17 cellular contexts compared by ENCODE assay signal in genomic region chr3:113193298-113193697, GRCh38. TPM values are rescaled to one million over a fixed set of nuclear protein-coding genes. Genes with fewer than 3 reads are reported as not detected.
A peak's percentile ranks its signal among the peaks of the same experiment; 100 is the strongest.
DNase-seq lines count a peak whose midpoint lies in the region; ATAC-seq and TF ChIP-seq lines count a peak whose summit lies in the region.
"Had no signal": no experiment of that assay in that cellular context is flagged by ENCODE, and none has a peak within 500 bp of the region (broad histone marks: within the 10 kb centered on the region; RNA-seq: fewer than 3 reads in every experiment).

No MANE protein-coding gene starts in this region.

- H3K27me3 ChIP-seq in mammary epithelial cell (ENCODE audit: insufficient read depth, low read length), result no peaks in the 10 kb centered on the region
- H3K27me3 ChIP-seq in breast epithelium, result no peaks in the 10 kb centered on the region
- no peaks in the 10 kb centered on the region for H3K27me3 ChIP-seq in thyroid gland
- H3K27me3 ChIP-seq in testis, result no peaks in the 10 kb centered on the region

- ATAC-seq in GM19452 (IDR thresholded peaks at IDR 0.05; ENCODE audit: unreplicated experiment), result no peak

- DNase-seq in mammary epithelial cell, result no peak
- DNase-seq in breast epithelium (ENCODE audit: low spot score in 2 of 2), result no peak
- DNase-seq in glomerular visceral epithelial cell (ENCODE audit: extremely low spot score), result peak; percentile 11
- no peak for DNase-seq in neural crest cell (ENCODE audit: low read depth, low spot score)
- peak; percentile 47 to 57 for DNase-seq in thyroid gland
- DNase-seq in SW 1271 (lab: John Stamatoyannopoulos, UW), result no peak
- no peak for DNase-seq in testis
- DNase-seq: activated CD4-positive, CD25-positive, alpha-beta regulatory T cell treated with anti-CD3 and anti-CD28 coated beads, Interleukin-2, amount 50 U/mL, for 72 hours; activated gamma-delta T cell treated with Interleukin-2 at 50 U/mL for 16 hours; DMS 273 treated with DMSO at 0.1 percent for 48 hours; NCI-H345 had no signal

- no peaks in the 10 kb centered on the region for H3K79me2 ChIP-seq in mammary epithelial cell (ENCODE audit: insufficient read depth, low read length)

- peaks cover 32% of the 10 kb centered on the region for H3K4me1 Mint-ChIP-seq in neural crest cell

- in situ Hi-C loops in mammary epithelial cell (cut with MboI; ENCODE audit: low sequenced_read_pairs in 2 of 2), result no loop called here

- intact Hi-C loops in mammary epithelial cell (cut with micrococcal nuclease) (no loop called here), breast epithelium (cut with DNase I; ENCODE audit: low total_unique reads) (no loop called here), thyroid gland (cut with DNase I) (no loop called here), testis (cut with DNase I; ENCODE audit: low total_unique reads) (no loop called here)

- no peaks in the 10 kb centered on the region for H4K20me1 ChIP-seq in mammary epithelial cell (ENCODE audit: insufficient read depth, low read length)

- CTCF ChIA-PET in mammary epithelial cell (lab: Charles Lee; ENCODE audit: low non-redundant PET), result no interaction called here

- no peak overlapping the region for H3K9ac ChIP-seq in mammary epithelial cell (ENCODE audit: insufficient read depth, low read length)

- BruUV-seq in mammary epithelial cell (replicated peaks; lab: Mats Ljungman, UMichigan), result no TSS peak

- TF ChIP-seq POLR2A in breast epithelium (IDR thresholded peaks at IDR 0.05) (no peak), thyroid gland (IDR thresholded peaks at IDR 0.05) (no peak), testis (IDR thresholded peaks at IDR 0.05) (no peak)

- H2AFZ ChIP-seq in mammary epithelial cell (ENCODE audit: low read depth, low read length), result peak overlapping the region; percentile 73

- H3K9me3 ChIP-seq in mammary epithelial cell (replicated peaks; ENCODE audit: insufficient read depth, low read length) (no peaks in the 10 kb centered on the region), breast epithelium (no peaks in the 10 kb centered on the region), thyroid gland (no peaks in the 10 kb centered on the region), testis (no peaks in the 10 kb centered on the region)
- H3K9me3 ChIP-seq: HAP-1 had no signal

- 9% methylated on average over 8 of the region's 8 CpGs for WGBS in mammary epithelial cell (ENCODE audit: low coverage, missing lambda C conversion rate)
- 47 to 48% methylated on average over 8 of the region's 8 CpGs for WGBS in thyroid gland, 2 donors
- 64 to 79% methylated on average over 8 of the region's 8 CpGs for WGBS in testis, 2 donors

- H3K4me3 ChIP-seq in mammary epithelial cell (replicated peaks in 1 of 3; ENCODE audit: insufficient read depth in 1 of 3, low read depth in 2 of 3, low read length in 3 of 3) (no peak overlapping the region), breast epithelium (no peak overlapping the region), thyroid gland (replicated peaks in 1 of 3) (no peak overlapping the region), testis (no peak overlapping the region)
- H3K4me3 ChIP-seq: HAP-1, skin epidermis had no signal

- no peak for TF ChIP-seq CTCF in mammary epithelial cell (conservative IDR thresholded peaks at IDR 0.05 in 1 of 2, IDR thresholded peaks at IDR 0.05 in 1 of 2; ENCODE audit: extremely low read depth in 1 of 2, insufficient read depth in 1 of 2, low read depth in 1 of 2, low read length in 2 of 2)
- no peak for TF ChIP-seq CTCF in breast epithelium (IDR thresholded peaks at IDR 0.05)
- TF ChIP-seq CTCF in neural crest cell (conservative IDR thresholded peaks at IDR 0.05), result no peak
- TF ChIP-seq CTCF in thyroid gland (IDR thresholded peaks at IDR 0.05), result no peak
- no peak for TF ChIP-seq CTCF in testis (IDR thresholded peaks at IDR 0.05)

- H3K9me3 Mint-ChIP-seq in neural crest cell, result peaks cover 11% of the 10 kb centered on the region

- H3K4me1 ChIP-seq in mammary epithelial cell (ENCODE audit: insufficient read depth, low read length), result peaks cover 9% of the 10 kb centered on the region
- no peaks in the 10 kb centered on the region for H3K4me1 ChIP-seq in breast epithelium
- H3K4me1 ChIP-seq in thyroid gland, result peaks cover 29 to 42% of the 10 kb centered on the region in 2 donors
- H3K4me1 ChIP-seq in testis, result no peaks in the 10 kb centered on the region
- H3K4me1 ChIP-seq: HAP-1 had no signal

- dilution Hi-C loops in mammary epithelial cell (cut with HindIII; ENCODE audit: low sequenced_read_pairs), result no loop called here

- H3K27me3 Mint-ChIP-seq in neural crest cell (ENCODE audit: low read depth), result no peaks in the 10 kb centered on the region

- peak overlapping the region; percentile 85 for H3K27ac Mint-ChIP-seq in neural crest cell (ENCODE audit: unreplicated experiment)
- H3K27ac Mint-ChIP-seq: T-helper 1 cell treated with Interleukin-12 subunit alpha and Interleukin-12 subunit beta and Interleukin-4 antibody, amounts not matched to agents 30 μg/mL and 1 μg/mL, for 36 hours had no signal

- no peaks in the 10 kb centered on the region for H3K36me3 ChIP-seq in mammary epithelial cell (ENCODE audit: insufficient read depth, low read length)
- no peaks in the 10 kb centered on the region for H3K36me3 ChIP-seq in breast epithelium
- no peaks in the 10 kb centered on the region for H3K36me3 ChIP-seq in thyroid gland
- no peaks in the 10 kb centered on the region for H3K36me3 ChIP-seq in testis (ENCODE audit: low read depth, missing control alignments)
- H3K36me3 ChIP-seq: HAP-1 had no signal

- H3K27ac ChIP-seq in mammary epithelial cell (ENCODE audit: insufficient read depth, low read depth, low read length) (no peak overlapping the region), breast epithelium (peak overlapping the region in 1 of 2 donors; percentile 23), thyroid gland (peak overlapping the region; percentile 69 to 87 (median 82)), testis (no peak overlapping the region)
- H3K27ac ChIP-seq: 22Rv1 had no signal

- no peak overlapping the region for H3K4me2 ChIP-seq in mammary epithelial cell (ENCODE audit: insufficient read depth, low read depth, low read length)

- H3K4me3 Mint-ChIP-seq in neural crest cell, result no peak overlapping the region
- H3K4me3 Mint-ChIP-seq: T-helper 1 cell treated with Interleukin-12 subunit alpha and Interleukin-12 subunit beta and Interleukin-4 antibody, amounts not matched to agents 30 μg/mL and 1 μg/mL, for 36 hours had no signal

- peaks cover 13% of the 10 kb centered on the region for H3K36me3 Mint-ChIP-seq in neural crest cell (ENCODE audit: low read depth)

RNA-seq across cellular contexts. Expression of gene BOC, which starts 18.1 kb away (rescaled TPM):
- 10 to 100 TPM; 18.5 to 49.7 TPM for total RNA-seq in mammary epithelial cell
- 16.5 TPM for polyA plus RNA-seq in mammary epithelial cell
- polyA minus RNA-seq in mammary epithelial cell, result 26.3 TPM
- 10 to 100 TPM; 48.8 to 56.6 (median 55.1) TPM for total RNA-seq in breast epithelium
- total RNA-seq in neural crest cell, result 114 and 130 TPM in 2 replicates
- total RNA-seq in thyroid gland, result 10 to 100 TPM; 40.2 to 68.3 (median 51.2) TPM
- total RNA-seq in testis, result 10 to 100 TPM; 24.5 to 33.6 TPM
- polyA plus RNA-seq in testis (ENCODE audit: insufficient read depth, low read depth, low replicate concordance), result 28.4 TPM
- total RNA-seq: dermis microvascular lymphatic vessel endothelial cell had no signal

Comparison
In these comparisons a context has a peak if more than half of its experiments do, and no peak if none do; other contexts are left out.
1. DNase-seq: peak in glomerular visceral epithelial cell (single experiment) and thyroid gland (2 of 2); none in mammary epithelial cell (single experiment), breast epithelium (0 of 2), neural crest cell (single experiment), SW 1271 (0 of 2) and testis (single experiment).
2. H3K27ac ChIP-seq: peak in thyroid gland (3 of 3); none in mammary epithelial cell (single experiment) and testis (0 of 2).